In genomic region chr1:228377664-228378452, GRCh38 we compare ENCODE assay signal across 9 cellular contexts. TPM values are rescaled to one million over a fixed set of nuclear protein-coding genes. Genes with fewer than 3 reads are reported as not detected.
DNase-seq lines count a peak whose midpoint lies in the region; ATAC-seq and TF ChIP-seq lines count a peak whose summit lies in the region.
"Had no signal": no experiment of that assay in that cellular context is flagged by ENCODE, and none has a peak within 500 bp of the region (broad histone marks: within the 10 kb centered on the region; RNA-seq: fewer than 3 reads in every experiment).

No MANE protein-coding gene starts in this region.

- no peaks in the 10 kb centered on the region for H3F3A ChIP-seq in OCI-LY1 (ENCODE audit: insufficient read depth, low read length)

- no peak for DNase-seq in CD4-positive, alpha-beta T cell
- DNase-seq in endodermal cell = no peak
- DNase-seq in NCI-H446 treated with DMSO at 0.1 percent for 48 hours (lab: John Stamatoyannopoulos, UW) = no peak
- no peak for DNase-seq in GOT3 (lab: John Stamatoyannopoulos, UW)
- DNase-seq: natural killer cell had no signal

- ATAC-seq in CD4-positive, alpha-beta T cell (ENCODE audit: poor library complexity) = peak; percentile 43
- ATAC-seq in HG02885 (IDR thresholded peaks at IDR 0.05; ENCODE audit: poor library complexity, unreplicated experiment) (no peak), HG03135 (IDR thresholded peaks at IDR 0.05; ENCODE audit: unreplicated experiment) (no peak)

- no peaks in the 10 kb centered on the region for H3K27me3 ChIP-seq in CD4-positive, alpha-beta T cell (ENCODE audit: control insufficient read depth, insufficient read depth, low read length)
- no peaks in the 10 kb centered on the region for H3K27me3 ChIP-seq in OCI-LY1 (ENCODE audit: insufficient read depth, low read length)
- H3K27me3 ChIP-seq in endodermal cell (ENCODE audit: control insufficient read depth, insufficient read depth, low read length, poor library complexity, severe bottlenecking) = peaks cover 40% of the 10 kb centered on the region

- CTCF ChIA-PET in CD4-positive, alpha-beta T cell (lab: Charles Lee) = no interaction called here

- POLR2A ChIA-PET in CD4-positive, alpha-beta T cell (lab: Charles Lee) = no interaction called here

- peak overlapping the region; percentile 38 for H3K4me3 ChIP-seq in OCI-LY1 (ENCODE audit: low read depth, low read length, poor library complexity, severe bottlenecking)
- peak overlapping the region; percentile 73 for H3K4me3 ChIP-seq in endodermal cell (ENCODE audit: low read length)

- H3K79me2 ChIP-seq in OCI-LY1 (ENCODE audit: insufficient read depth, low read length) = no peaks in the 10 kb centered on the region

- no peak for TF ChIP-seq CTCF in CD4-positive, alpha-beta T cell (IDR thresholded peaks at IDR 0.05)
- TF ChIP-seq CTCF in OCI-LY1 (IDR thresholded peaks at IDR 0.05; ENCODE audit: low read length) (no peak), endodermal cell (conservative IDR thresholded peaks at IDR 0.05) (no peak), nephron (IDR thresholded peaks at IDR 0.05; ENCODE audit: unreplicated experiment in 3 of 3) (no peak)

- peaks cover 3% of the 10 kb centered on the region for H3K36me3 Mint-ChIP-seq in CD4-positive, alpha-beta T cell (ENCODE audit: low read depth)
- H3K36me3 Mint-ChIP-seq in endodermal cell (ENCODE audit: low read depth) (no peaks in the 10 kb centered on the region), nephron (ENCODE audit: low read depth) (peaks cover 5% of the 10 kb centered on the region)
- H3K36me3 Mint-ChIP-seq: natural killer cell had no signal

- H3K4me1 Mint-ChIP-seq in CD4-positive, alpha-beta T cell (ENCODE audit: low read depth) = no peaks in the 10 kb centered on the region
- H3K4me1 Mint-ChIP-seq in endodermal cell (peaks cover 4% of the 10 kb centered on the region), nephron (peaks cover 5% of the 10 kb centered on the region)

- no peak overlapping the region for H3K27ac Mint-ChIP-seq in CD4-positive, alpha-beta T cell
- H3K27ac Mint-ChIP-seq in endodermal cell (no peak overlapping the region), nephron (no peak overlapping the region)
- H3K27ac Mint-ChIP-seq: natural killer cell had no signal

- H3K4me1 ChIP-seq in OCI-LY1 (ENCODE audit: insufficient read depth, low read length, severe bottlenecking) = no peaks in the 10 kb centered on the region
- H3K4me1 ChIP-seq in endodermal cell (ENCODE audit: control insufficient read depth, insufficient read depth, low read length) = no peaks in the 10 kb centered on the region

- intact Hi-C loops in CD4-positive, alpha-beta T cell (cut with DNase I, micrococcal nuclease) = loop anchor here (2.0 kb wide), 2 partner anchors 137 to 139 kb away; no protein-coding TSS in a partner anchor

- H3K36me3 ChIP-seq in OCI-LY1 (ENCODE audit: insufficient read depth, low read length) (no peaks in the 10 kb centered on the region), endodermal cell (ENCODE audit: control insufficient read depth, insufficient read depth, low read length) (no peaks in the 10 kb centered on the region)

- H3K9ac ChIP-seq in OCI-LY1 (ENCODE audit: low read length) (no peak overlapping the region), endodermal cell (ENCODE audit: extremely low read depth, low read length, poor library complexity, severe bottlenecking) (no peak overlapping the region)

- no peak overlapping the region for H3K27ac ChIP-seq in CD4-positive, alpha-beta T cell (ENCODE audit: low read depth, low read length)
- H3K27ac ChIP-seq in OCI-LY1 (ENCODE audit: low read depth, low read length, poor library complexity, severe bottlenecking) (no peak overlapping the region), endodermal cell (ENCODE audit: low read depth, low read length) (no peak overlapping the region)

- WGBS in endodermal cell (ENCODE audit: insufficient coverage in 1 of 2, insufficient read length in 1 of 2), 2 experiments = 22 to 70% methylated on average over 2 to 31 of the region's 34 CpGs

- no peaks in the 10 kb centered on the region for H3K9me3 ChIP-seq in CD4-positive, alpha-beta T cell (ENCODE audit: control insufficient read depth, low read length)
- no peaks in the 10 kb centered on the region for H3K9me3 ChIP-seq in OCI-LY1 (ENCODE audit: low read length)
- H3K9me3 ChIP-seq in endodermal cell (ENCODE audit: control insufficient read depth, low read length) = no peaks in the 10 kb centered on the region

- H3K27me3 Mint-ChIP-seq in CD4-positive, alpha-beta T cell = no peaks in the 10 kb centered on the region
- H3K27me3 Mint-ChIP-seq in endodermal cell (ENCODE audit: insufficient read depth) (peaks cover 44% of the 10 kb centered on the region), nephron (ENCODE audit: low read depth) (peaks cover 16% of the 10 kb centered on the region)

- peak overlapping the region; percentile 53; the same call in 1 of the 2 replicates for H3K4me2 ChIP-seq in OCI-LY1 (ENCODE audit: low read length)

- no peak overlapping the region for H2AFZ ChIP-seq in OCI-LY1 (ENCODE audit: low read length)

- no peaks in the 10 kb centered on the region for H3K9me2 ChIP-seq in OCI-LY1 (ENCODE audit: low read depth, low read length)

- peak overlapping the region; percentile 54 for H3K4me3 Mint-ChIP-seq in CD4-positive, alpha-beta T cell
- peak overlapping the region; percentile 73 for H3K4me3 Mint-ChIP-seq in endodermal cell
- H3K4me3 Mint-ChIP-seq in nephron = peak overlapping the region in 2 of 3 experiments; percentile 61 to 96

- no peaks in the 10 kb centered on the region for H3K9me3 Mint-ChIP-seq in CD4-positive, alpha-beta T cell
- H3K9me3 Mint-ChIP-seq in endodermal cell (no peaks in the 10 kb centered on the region), nephron (no peaks in the 10 kb centered on the region)
- H3K9me3 Mint-ChIP-seq: natural killer cell had no signal

- no peaks in the 10 kb centered on the region for H4K20me1 ChIP-seq in OCI-LY1 (ENCODE audit: insufficient read depth, low read length)

RNA-seq across cellular contexts. Expression of gene TRIM11, which starts 28.8 kb away (rescaled TPM):
- 10 to 100 TPM; 32.0 to 32.6 TPM for total RNA-seq in CD4-positive, alpha-beta T cell
- total RNA-seq in endodermal cell = 10 to 100 TPM; 33.8 to 38.9 TPM
- polyA plus RNA-seq in endodermal cell (2013, experiment 1 of 2) = 18.2 TPM
- polyA plus RNA-seq in endodermal cell (2013, experiment 2 of 2) = 19.0 TPM

RNA-seq across cellular contexts. Expression of gene TRIM17, which starts 38.8 kb away (rescaled TPM):
- under 1 TPM; 0.73 to 0.96 TPM for total RNA-seq in CD4-positive, alpha-beta T cell
- total RNA-seq in endodermal cell = 10 to 100 TPM in 1 of 2 donors, 1 to 10 TPM in 1; 8.4 to 19.6 TPM
- 4.8 TPM for polyA plus RNA-seq in endodermal cell (2013, experiment 1 of 2)
- 3.4 TPM for polyA plus RNA-seq in endodermal cell (2013, experiment 2 of 2)

Comparison
In these comparisons a context has a peak if more than half of its experiments do, and no peak if none do; other contexts are left out.
1. RNA of gene TRIM17, which starts 38.8 kb away (total RNA-seq): 8.4 to 19.6 TPM in endodermal cell; 0.73 to 0.96 TPM in CD4-positive, alpha-beta T cell; every median in the first group is over 4 times any median in the second.
2. Peak in every context shown above with its lines, with median percentiles within 50 percentile points of each other: H3K4me3 Mint-ChIP-seq.